Comparison of ENCODE assay signal across 8 cellular contexts in the genomic region with DNA sequence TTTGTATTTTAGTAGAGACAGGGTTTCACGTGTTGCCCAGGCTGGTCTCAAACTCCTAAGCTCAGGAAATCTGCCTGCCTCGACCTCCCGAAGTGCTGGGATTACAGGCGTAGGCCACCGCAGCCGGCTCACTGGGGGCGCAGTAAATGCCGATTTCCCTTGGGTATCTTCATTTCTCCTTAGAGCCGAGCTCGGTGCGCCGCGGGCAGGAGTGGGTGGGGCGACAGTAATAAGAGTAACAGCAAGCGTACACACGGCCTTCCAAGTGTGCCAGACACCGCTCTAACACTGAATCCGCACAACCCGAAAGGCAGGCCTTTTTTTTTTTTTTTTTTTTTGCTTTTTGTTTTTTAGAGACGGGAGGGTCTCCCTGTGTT. TPM values are rescaled to one million over a fixed set of nuclear protein-coding genes. Genes with fewer than 3 reads are reported as not detected.
DNase-seq lines count a peak whose midpoint lies in the region; ATAC-seq and TF ChIP-seq lines count a peak whose summit lies in the region.

No MANE protein-coding gene starts in this region.

- H3K4me3 ChIP-seq in H7 (ENCODE audit: insufficient read depth, low read depth, low read length) (peak overlapping the region; percentile 85), endodermal cell (ENCODE audit: low read length) (peak overlapping the region; percentile 99), tibial nerve (peak overlapping the region; percentile 78 to 95 (median 82))

- H3K9me3 ChIP-seq in endodermal cell (ENCODE audit: control insufficient read depth, low read length) = no peaks in the 10 kb centered on the region
- no peaks in the 10 kb centered on the region for H3K9me3 ChIP-seq in tibial nerve

- H3K9me3 Mint-ChIP-seq in activated CD4-positive, alpha-beta memory T cell treated with anti-CD3 and anti-CD28 coated beads for 36 hours = no peaks in the 10 kb centered on the region
- H3K9me3 Mint-ChIP-seq in endodermal cell = no peaks in the 10 kb centered on the region
- no peaks in the 10 kb centered on the region for H3K9me3 Mint-ChIP-seq in naive B cell

- H3K36me3 Mint-ChIP-seq in activated CD4-positive, alpha-beta memory T cell treated with anti-CD3 and anti-CD28 coated beads for 36 hours = peaks cover 26% of the 10 kb centered on the region
- H3K36me3 Mint-ChIP-seq in endodermal cell (ENCODE audit: low read depth) (peaks cover 19% of the 10 kb centered on the region), naive B cell (peaks cover 0 to 4% of the 10 kb centered on the region in 2 donors)

- H3K9ac ChIP-seq in endodermal cell (ENCODE audit: extremely low read depth, low read length, poor library complexity, severe bottlenecking) = peak overlapping the region; percentile 86

- POLR2A ChIA-PET in activated CD4-positive, alpha-beta memory T cell treated with anti-CD3 and anti-CD28 coated beads for 36 hours (lab: Charles Lee) = interaction anchor here (1.0 to 3.1 kb wide), 9 partner anchors 10 to 301 kb away, joined by 4 to 32 read pairs (median 5); a partner anchor contains a TSS

- peak overlapping the region; percentile 100 for H3K27ac Mint-ChIP-seq in activated CD4-positive, alpha-beta memory T cell treated with anti-CD3 and anti-CD28 coated beads for 36 hours
- H3K27ac Mint-ChIP-seq in endodermal cell (peak overlapping the region; percentile 98), naive B cell (peak overlapping the region; percentile 86 to 99 (median 97))

- no peak for TF ChIP-seq POLR2A in tibial nerve (IDR thresholded peaks at IDR 0.05)

- peaks cover 49% of the 10 kb centered on the region for H3K4me1 Mint-ChIP-seq in activated CD4-positive, alpha-beta memory T cell treated with anti-CD3 and anti-CD28 coated beads for 36 hours (ENCODE audit: low read depth)
- H3K4me1 Mint-ChIP-seq in endodermal cell (peaks cover 9% of the 10 kb centered on the region), naive B cell (peaks cover 25 to 48% (median 33%) of the 10 kb centered on the region in 3 donors)

- peak; percentile 41 to 44 for ATAC-seq in naive B cell (ENCODE audit: low read depth in 2 of 2)

- CTCF ChIA-PET in activated CD4-positive, alpha-beta memory T cell treated with anti-CD3 and anti-CD28 coated beads for 36 hours (lab: Charles Lee) = interaction anchor here (1.3 to 5.2 kb wide), 8 partner anchors 12 to 321 kb away, joined by 4 to 61 read pairs (median 20); a partner anchor contains a TSS

- no peak for TF ChIP-seq CTCF in endodermal cell (conservative IDR thresholded peaks at IDR 0.05)
- no peak for TF ChIP-seq CTCF in tibial nerve (IDR thresholded peaks at IDR 0.05)

- no peaks in the 10 kb centered on the region for H3K27me3 Mint-ChIP-seq in activated CD4-positive, alpha-beta memory T cell treated with anti-CD3 and anti-CD28 coated beads for 36 hours
- H3K27me3 Mint-ChIP-seq in endodermal cell (ENCODE audit: insufficient read depth) (no peaks in the 10 kb centered on the region), naive B cell (no peaks in the 10 kb centered on the region)

- peak overlapping the region; percentile 99 for H3K4me3 Mint-ChIP-seq in activated CD4-positive, alpha-beta memory T cell treated with anti-CD3 and anti-CD28 coated beads for 36 hours
- peak overlapping the region; percentile 93 for H3K4me3 Mint-ChIP-seq in endodermal cell
- peak overlapping the region; percentile 92 to 99 (median 98) for H3K4me3 Mint-ChIP-seq in naive B cell

- WGBS in endodermal cell (ENCODE audit: insufficient coverage in 1 of 2, insufficient read length in 1 of 2), 2 experiments = 5% methylated on average over 14 to 20 of the region's 20 CpGs
- WGBS in tibial nerve, 2 donors = 0% methylated on average over 20 of the region's 20 CpGs

- H3K27me3 ChIP-seq in H7 (ENCODE audit: control insufficient read depth, insufficient read depth, low read length) = no peaks in the 10 kb centered on the region
- H3K27me3 ChIP-seq in endodermal cell (ENCODE audit: control insufficient read depth, insufficient read depth, low read length, poor library complexity, severe bottlenecking) = no peaks in the 10 kb centered on the region
- no peaks in the 10 kb centered on the region for H3K27me3 ChIP-seq in tibial nerve

- H3K36me3 ChIP-seq in H7 (replicated peaks; ENCODE audit: control insufficient read depth, insufficient read depth, low read length) (peaks cover 12% of the 10 kb centered on the region), endodermal cell (ENCODE audit: control insufficient read depth, insufficient read depth, low read length) (peaks cover 22% of the 10 kb centered on the region), tibial nerve (peaks cover 0 to 17% (median 2%) of the 10 kb centered on the region in 3 donors)

- no peak for TF ChIP-seq EP300 in tibial nerve (IDR thresholded peaks at IDR 0.05)

- H3K27ac ChIP-seq in endodermal cell (ENCODE audit: low read depth, low read length) = peak overlapping the region; percentile 86
- H3K27ac ChIP-seq in tibial nerve = peak overlapping the region; percentile 83 to 94 (median 88)

- H3K4me1 ChIP-seq in endodermal cell (ENCODE audit: control insufficient read depth, insufficient read depth, low read length) = peaks cover 3% of the 10 kb centered on the region
- H3K4me1 ChIP-seq in tibial nerve = peaks cover 0 to 29% (median 17%) of the 10 kb centered on the region in 4 donors

- intact Hi-C loops in activated CD4-positive, alpha-beta memory T cell treated with anti-CD3 and anti-CD28 coated beads for 36 hours (cut with micrococcal nuclease) = loop anchor here (1.0 to 10.0 kb wide), 9 partner anchors 10 to 813 kb away; a partner anchor contains a TSS

- DNase-seq in DMS53 treated with DMSO at 0.1 percent for 48 hours (lab: John Stamatoyannopoulos, UW; ENCODE audit: unreplicated experiment) (peak; percentile 9), H7 (peak; percentile 60), NCI-H1092 (lab: John Stamatoyannopoulos, UW) (peak; percentile 39), endodermal cell (peak; percentile 69), naive B cell (peak; percentile 34), tibial nerve (ENCODE audit: low spot score in 2 of 2) (no peak), mucosa of gallbladder (ENCODE audit: low spot score) (no peak)
- DNase-seq in activated CD4-positive, alpha-beta memory T cell treated with anti-CD3 and anti-CD28 coated beads for 36 hours = peak; percentile 73

RNA-seq across cellular contexts. Expression of a gene that starts 0.5 kb away (rescaled TPM):
- total RNA-seq in H7 (2014; rRNA removed; shearing (Covaris generic)) = 208 and 251 TPM in 2 replicates
- total RNA-seq in activated CD4-positive, alpha-beta memory T cell treated with anti-CD3 and anti-CD28 coated beads for 36 hours = 100 to 1,000 TPM; 143 to 146 TPM
- total RNA-seq in endodermal cell (100 to 1,000 TPM; 107 to 118 TPM), tibial nerve (10 to 100 TPM; 36.1 to 71.8 (median 58.1) TPM), mucosa of gallbladder (34.9 TPM)
- polyA plus RNA-seq in endodermal cell (2013, experiment 1 of 2) = 118 TPM
- 103 TPM for polyA plus RNA-seq in endodermal cell (2013, experiment 2 of 2)
- polyA plus RNA-seq in naive B cell (ENCODE audit: low read depth in 6 of 6) = 10 to 100 TPM; 44.4 to 73.3 (median 55.6) TPM

RNA-seq across cellular contexts. Expression of a gene that starts 24.6 kb away (rescaled TPM):
- total RNA-seq in H7 (2014; rRNA removed; shearing (Covaris generic)) = 75.9 and 113 TPM in 2 replicates
- 10 to 100 TPM; 53.2 to 55.4 TPM for total RNA-seq in activated CD4-positive, alpha-beta memory T cell treated with anti-CD3 and anti-CD28 coated beads for 36 hours
- total RNA-seq in endodermal cell (10 to 100 TPM; 83.7 to 90.4 TPM), tibial nerve (100 to 1,000 TPM in 1 of 4 donors, 10 to 100 TPM in 3; 47.2 to 106 (median 69.2) TPM), mucosa of gallbladder (213 TPM)
- polyA plus RNA-seq in endodermal cell (2013, experiment 1 of 2) = 80.2 TPM
- 69.6 TPM for polyA plus RNA-seq in endodermal cell (2013, experiment 2 of 2)
- 10 to 100 TPM; 62.8 to 91.0 (median 75.8) TPM for polyA plus RNA-seq in naive B cell (ENCODE audit: low read depth in 6 of 6)

Comparison
In these comparisons a context has a peak if more than half of its experiments do, and no peak if none do; other contexts are left out.
1. DNase-seq: peak in DMS53 treated with DMSO at 0.1 percent for 48 hours (single experiment), H7 (single experiment), NCI-H1092 (single experiment), activated CD4-positive, alpha-beta memory T cell treated with anti-CD3 and anti-CD28 coated beads for 36 hours (single experiment), endodermal cell (single experiment) and naive B cell (single experiment); none in tibial nerve (0 of 2) and mucosa of gallbladder (single experiment).
2. Peak in every context shown above with its lines, with median percentiles within 50 percentile points of each other: H3K4me3 ChIP-seq, H3K27ac Mint-ChIP-seq and H3K4me3 Mint-ChIP-seq.